Comparison of ENCODE assay signal across 18 cellular contexts in the genomic region with DNA sequence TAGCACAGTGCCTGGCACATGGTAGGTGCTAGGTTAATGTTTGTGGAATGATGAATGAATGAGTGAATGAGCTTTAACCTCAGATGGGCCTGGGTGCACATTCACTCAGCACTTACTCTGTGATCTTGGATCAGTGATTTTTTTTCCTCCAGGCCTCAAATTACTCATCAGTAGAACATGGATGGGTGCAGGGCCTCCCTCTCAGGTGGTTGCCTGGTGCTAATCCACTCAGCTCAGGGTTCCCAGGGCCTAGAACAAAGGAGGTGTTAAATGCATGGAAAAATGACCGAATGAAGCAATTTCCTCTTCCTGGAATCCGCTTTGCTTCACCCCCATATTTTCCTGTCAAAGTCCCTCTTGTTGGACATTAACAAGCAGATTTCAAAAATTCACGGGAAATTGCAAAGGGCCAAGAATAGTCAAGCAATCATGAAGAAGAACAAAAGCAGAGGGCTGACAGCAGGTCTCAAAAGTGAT.
"Had no signal": no experiment of that assay in that cellular context is flagged by ENCODE, and none has a peak within 500 bp of the region (broad histone marks: within the 10 kb centered on the region; RNA-seq: fewer than 3 reads in every experiment).

No MANE protein-coding gene starts in this region.

- ATAC-seq: gastrocnemius medialis; heart left ventricle; pancreas; stimulated activated memory B cell treated with anti-CD40 and anti-IgM and Interleukin-4, amounts not matched to agents 10 μg/mL and 1 μg/mL and 100 μg/mL, for 72 hours had no signal

- H3K4me1 Mint-ChIP-seq: activated naive CD4-positive, alpha-beta T cell treated with anti-CD3 and anti-CD28 coated beads, Interleukin-2, amount 50 U/mL, for 24 hours; immature natural killer cell; naive B cell; stimulated activated memory B cell treated with anti-CD40 and anti-IgM and Interleukin-4, amounts not matched to agents 10 μg/mL and 1 μg/mL and 100 μg/mL, for 72 hours had no signal

- H3K27me3 Mint-ChIP-seq: activated naive CD4-positive, alpha-beta T cell treated with anti-CD3 and anti-CD28 coated beads, Interleukin-2, amount 50 U/mL, for 24 hours had no signal

- DNase-seq: activated CD4-positive, alpha-beta T cell treated with anti-CD3 and anti-CD28 coated beads, Interleukin-2, amount 50 U/mL, for 1 hour; activated CD4-positive, CD25-positive, alpha-beta regulatory T cell; activated T-cell treated with anti-CD3 and anti-CD28 coated beads for 4 hours; caudate nucleus; effector CD4-positive, alpha-beta T cell; gastrocnemius medialis; heart left ventricle; immature natural killer cell; midbrain; naive B cell; pancreas; retina; stimulated activated CD4-positive, alpha-beta T cell treated with anti-CD3 and anti-CD28 coated beads, Interleukin-2, amount 100 ng/mL, for 48 hours had no signal

- H3K4me3 Mint-ChIP-seq: activated naive CD4-positive, alpha-beta T cell treated with anti-CD3 and anti-CD28 coated beads, Interleukin-2, amount 50 U/mL, for 24 hours; immature natural killer cell; naive B cell; stimulated activated memory B cell treated with anti-CD40 and anti-IgM and Interleukin-4, amounts not matched to agents 10 μg/mL and 1 μg/mL and 100 μg/mL, for 72 hours had no signal

- H3K4me3 ChIP-seq: gastrocnemius medialis, heart left ventricle, pancreas had no signal

- H3K27ac Mint-ChIP-seq: activated naive CD4-positive, alpha-beta T cell treated with anti-CD3 and anti-CD28 coated beads, Interleukin-2, amount 50 U/mL, for 24 hours; activated T-helper 2 cell treated with anti-CD3 and anti-CD28 coated beads, Interferon-gamma antibody, Interleukin-2, Interleukin-4, amounts not matched to agents 10 μg/mL and 5 μg/mL and 100 μg/mL, durations not matched to agents 14 hours and 24 hours and 36 hours; stimulated activated memory B cell treated with anti-CD40 and anti-IgM and Interleukin-4, amounts not matched to agents 10 μg/mL and 1 μg/mL and 100 μg/mL, for 72 hours had no signal

- H3K27me3 ChIP-seq: gastrocnemius medialis, heart left ventricle, pancreas had no signal

- H3K36me3 ChIP-seq: gastrocnemius medialis, heart left ventricle, pancreas had no signal

- FAIRE-seq: colon, pancreas, urothelium cell line had no signal
